17 cellular contexts compared by ENCODE assay signal in genomic region chr12:57080855-57081254, GRCh38. TPM values are rescaled to one million over a fixed set of nuclear protein-coding genes. Genes with fewer than 3 reads are reported as not detected.
DNase-seq lines count a peak whose midpoint lies in the region; ATAC-seq and TF ChIP-seq lines count a peak whose summit lies in the region.
"Had no signal": no experiment of that assay in that cellular context is flagged by ENCODE, and none has a peak within 500 bp of the region (broad histone marks: within the 10 kb centered on the region; RNA-seq: fewer than 3 reads in every experiment).

No MANE protein-coding gene starts in this region.

- no peaks in the 10 kb centered on the region for H3K9me3 Mint-ChIP-seq in activated T-cell treated with anti-CD3 and anti-CD28 coated beads, Interleukin-2, amount 50 U/mL, for 24 hours
- no peaks in the 10 kb centered on the region for H3K9me3 Mint-ChIP-seq in activated T-cell treated with anti-CD3 and anti-CD28 coated beads, Interleukin-2, amount 50 U/mL, for 4 hours
- no peaks in the 10 kb centered on the region for H3K9me3 Mint-ChIP-seq in type B pancreatic cell
- H3K9me3 Mint-ChIP-seq: CD8-positive, alpha-beta memory T cell had no signal

- peaks cover 29% of the 10 kb centered on the region for H3K36me3 Mint-ChIP-seq in activated T-cell treated with anti-CD3 and anti-CD28 coated beads, Interleukin-2, amount 50 U/mL, for 24 hours (ENCODE audit: low read depth)
- H3K36me3 Mint-ChIP-seq in activated T-cell treated with anti-CD3 and anti-CD28 coated beads, Interleukin-2, amount 50 U/mL, for 4 hours (ENCODE audit: insufficient read depth), result no peaks in the 10 kb centered on the region
- H3K36me3 Mint-ChIP-seq in type B pancreatic cell, result no peaks in the 10 kb centered on the region

- H3K4me3 ChIP-seq in lower leg skin (ENCODE audit: low read depth, poor library complexity, severe bottlenecking), result no peak overlapping the region
- H3K4me3 ChIP-seq: A549; BLaER1 treated with 17β-estradiol and CSF1 and Interleukin-3, amounts not matched to agents 10 nM and 100 nM had no signal

- intact Hi-C loops in lower leg skin (cut with DNase I; ENCODE audit: low total_unique reads), result no loop called here

- 96 to 100% methylated on average over 1 of the region's 1 CpG for WGBS in lower leg skin, 2 donors

- DNase-seq in activated T-cell treated with anti-CD3 and anti-CD28 coated beads, Interleukin-2, amount 50 U/mL, for 24 hours, result no peak
- no peak for DNase-seq in activated T-cell treated with anti-CD3 and anti-CD28 coated beads, Interleukin-2, amount 50 U/mL, for 4 hours
- DNase-seq in OCI-M1 (lab: John Stamatoyannopoulos, UW), result peak; percentile 23
- DNase-seq in amniotic epithelial cell (ENCODE audit: low read depth), result peak; percentile 91
- DNase-seq in type B pancreatic cell (ENCODE audit: extremely low spot score, unreplicated experiment), result no peak
- no peak for DNase-seq in lower leg skin (ENCODE audit: low spot score in 2 of 2)
- DNase-seq: CD8-positive, alpha-beta memory T cell; KBM-7; NCI-H1105; NCI-H2081; NCI-H2171 treated with DMSO at 0.1 percent for 48 hours; NCI-H446 treated with DMSO at 0.1 percent for 48 hours; NK-92 treated with Interleukin-12 subunit alpha and Interleukin-12 subunit beta, amount 100 ng/mL, for 24 hours; Right ventricle myocardium superior had no signal

- TF ChIP-seq CTCF in type B pancreatic cell (conservative IDR thresholded peaks at IDR 0.05), result no peak
- TF ChIP-seq CTCF in lower leg skin (IDR thresholded peaks at IDR 0.05), result no peak

- no peak for TF ChIP-seq POLR2A in lower leg skin (IDR thresholded peaks at IDR 0.05)

- H3K4me3 Mint-ChIP-seq in activated T-cell treated with anti-CD3 and anti-CD28 coated beads, Interleukin-2, amount 50 U/mL, for 24 hours, result no peak overlapping the region
- H3K4me3 Mint-ChIP-seq in activated T-cell treated with anti-CD3 and anti-CD28 coated beads, Interleukin-2, amount 50 U/mL, for 4 hours, result no peak overlapping the region
- H3K4me3 Mint-ChIP-seq in type B pancreatic cell, result no peak overlapping the region

- H3K27me3 Mint-ChIP-seq in activated T-cell treated with anti-CD3 and anti-CD28 coated beads, Interleukin-2, amount 50 U/mL, for 24 hours, result no peaks in the 10 kb centered on the region
- H3K27me3 Mint-ChIP-seq in activated T-cell treated with anti-CD3 and anti-CD28 coated beads, Interleukin-2, amount 50 U/mL, for 4 hours (ENCODE audit: low read depth), result no peaks in the 10 kb centered on the region
- H3K27me3 Mint-ChIP-seq in type B pancreatic cell, result no peaks in the 10 kb centered on the region
- H3K27me3 Mint-ChIP-seq: CD8-positive, alpha-beta memory T cell had no signal

- no peak for ATAC-seq in activated T-cell treated with anti-CD3 and anti-CD28 coated beads, Interleukin-2, amount 50 U/mL, for 4 hours
- no peak for ATAC-seq in GM18868 (IDR thresholded peaks at IDR 0.05; ENCODE audit: unreplicated experiment)
- ATAC-seq: A549 had no signal

- peak overlapping the region; percentile 72 for H3K27ac Mint-ChIP-seq in activated T-cell treated with anti-CD3 and anti-CD28 coated beads, Interleukin-2, amount 50 U/mL, for 24 hours
- peak overlapping the region; percentile 58 for H3K27ac Mint-ChIP-seq in type B pancreatic cell

- H3K4me1 Mint-ChIP-seq in activated T-cell treated with anti-CD3 and anti-CD28 coated beads, Interleukin-2, amount 50 U/mL, for 24 hours (ENCODE audit: low read depth), result peaks cover 45% of the 10 kb centered on the region
- peaks cover 34% of the 10 kb centered on the region for H3K4me1 Mint-ChIP-seq in activated T-cell treated with anti-CD3 and anti-CD28 coated beads, Interleukin-2, amount 50 U/mL, for 4 hours (ENCODE audit: low read depth)
- H3K4me1 Mint-ChIP-seq in type B pancreatic cell (ENCODE audit: unreplicated experiment), result peaks cover 18% of the 10 kb centered on the region

RNA-seq across cellular contexts. Expression of gene NEMP1, which starts 2.3 kb away (rescaled TPM):
- 10 to 100 TPM; 39.1 to 47.5 (median 42.5) TPM for total RNA-seq in activated T-cell treated with anti-CD3 and anti-CD28 coated beads, Interleukin-2, amount 50 U/mL, for 4 hours
- total RNA-seq in type B pancreatic cell (ENCODE audit: low replicate concordance) (17.4 and 32.0 TPM in 2 replicates), lower leg skin (1 to 10 TPM; 7.0 to 9.2 (median 7.9) TPM)

RNA-seq across cellular contexts. Expression of gene NAB2, which starts 8.1 kb away (rescaled TPM):
- 10 to 100 TPM; 51.3 to 54.6 (median 52.8) TPM for total RNA-seq in activated T-cell treated with anti-CD3 and anti-CD28 coated beads, Interleukin-2, amount 50 U/mL, for 4 hours
- total RNA-seq in type B pancreatic cell (ENCODE audit: low replicate concordance) (48.3 and 49.7 TPM in 2 replicates), lower leg skin (10 to 100 TPM; 44.1 to 89.6 (median 64.6) TPM)

RNA-seq across cellular contexts. Expression of gene STAT6, which starts 30.3 kb away (rescaled TPM):
- 100 to 1,000 TPM; 312 to 340 (median 339) TPM for total RNA-seq in activated T-cell treated with anti-CD3 and anti-CD28 coated beads, Interleukin-2, amount 50 U/mL, for 4 hours
- total RNA-seq in type B pancreatic cell (ENCODE audit: low replicate concordance) (83.4 and 167 TPM in 2 replicates), lower leg skin (100 to 1,000 TPM; 105 to 210 (median 129) TPM)

RNA-seq across cellular contexts. Expression of gene MYO1A, which starts 30.9 kb away (rescaled TPM):
- 1 to 10 TPM in 1 of 3 donors, under 1 TPM in 2; 0.38 to 1.0 (median 0.71) TPM for total RNA-seq in activated T-cell treated with anti-CD3 and anti-CD28 coated beads, Interleukin-2, amount 50 U/mL, for 4 hours
- total RNA-seq in type B pancreatic cell (ENCODE audit: low replicate concordance), result 4.3 and 19.4 TPM in 2 replicates
- total RNA-seq in lower leg skin, result 1 to 10 TPM in 1 of 4 donors, under 1 TPM in 2, not detected in 1; 0.30 to 2.0 (median 0.39) TPM

RNA-seq across cellular contexts. Expression of gene LRP1, which starts 47.4 kb away (rescaled TPM):
- 1 to 10 TPM in 2 of 3 donors, under 1 TPM in 1; 0.98 to 1.1 (median 1.0) TPM for total RNA-seq in activated T-cell treated with anti-CD3 and anti-CD28 coated beads, Interleukin-2, amount 50 U/mL, for 4 hours
- 96.4 and 138 TPM in 2 replicates for total RNA-seq in type B pancreatic cell (ENCODE audit: low replicate concordance)
- 100 to 1,000 TPM in 2 of 4 donors, 10 to 100 TPM in 2; 93.4 to 156 (median 101) TPM for total RNA-seq in lower leg skin

Comparison
In these comparisons a context has a peak if more than half of its experiments do, and no peak if none do; other contexts are left out.
1. DNase-seq: peak in OCI-M1 (single experiment) and amniotic epithelial cell (single experiment); none in activated T-cell treated with anti-CD3 and anti-CD28 coated beads, Interleukin-2, amount 50 U/mL, for 24 hours (single experiment), activated T-cell treated with anti-CD3 and anti-CD28 coated beads, Interleukin-2, amount 50 U/mL, for 4 hours (single experiment), type B pancreatic cell (single experiment) and lower leg skin (0 of 2).